ENCODE assay signal across 11 cellular contexts in the genomic region with DNA sequence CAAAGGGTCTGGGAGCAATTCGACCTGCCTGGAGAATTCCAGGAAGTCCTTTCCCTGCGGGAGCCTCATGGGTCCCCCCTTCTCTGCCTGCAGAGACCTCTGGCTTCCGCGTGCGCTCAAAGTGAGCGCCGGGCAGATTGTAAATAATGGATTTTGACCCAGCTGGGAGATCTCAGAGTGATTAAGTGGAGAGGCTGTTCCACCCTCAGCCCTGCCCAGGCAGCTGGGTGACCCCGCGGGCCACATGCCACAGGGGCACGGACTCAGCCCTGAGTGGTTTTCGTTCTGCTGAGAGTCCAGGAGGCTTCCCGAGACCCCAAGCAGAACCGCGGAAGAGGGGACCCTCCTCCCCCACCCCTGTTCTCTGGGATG. TPM values are rescaled to one million over a fixed set of nuclear protein-coding genes. Genes with fewer than 3 reads are reported as not detected.
A peak's percentile ranks its signal among the peaks of the same experiment; 100 is the strongest.
DNase-seq lines count a peak whose midpoint lies in the region; ATAC-seq and TF ChIP-seq lines count a peak whose summit lies in the region.
"Had no signal": no experiment of that assay in that cellular context is flagged by ENCODE, and none has a peak within 500 bp of the region (broad histone marks: within the 10 kb centered on the region; RNA-seq: fewer than 3 reads in every experiment).

No MANE protein-coding gene starts in this region.

- H3K56ac ChIP-seq in mesendoderm (ENCODE audit: low read length): peak overlapping the region; percentile 15

- no peaks in the 10 kb centered on the region for H3K9me3 Mint-ChIP-seq in activated T-cell treated with anti-CD3 and anti-CD28 coated beads, Interleukin-2, amount 50 U/mL, for 72 hours
- H3K9me3 Mint-ChIP-seq in chondrocyte (ENCODE audit: low read depth): no peaks in the 10 kb centered on the region
- H3K9me3 Mint-ChIP-seq in stimulated activated naive CD8-positive, alpha-beta T cell treated with anti-CD3 and anti-CD28 coated beads, Interleukin-15, amount 100 ng/mL, for 72 hours: no peaks in the 10 kb centered on the region

- peak overlapping the region; percentile 45 to 60 for H3K4me3 Mint-ChIP-seq in activated T-cell treated with anti-CD3 and anti-CD28 coated beads, Interleukin-2, amount 50 U/mL, for 72 hours
- no peak overlapping the region for H3K4me3 Mint-ChIP-seq in chondrocyte (ENCODE audit: unreplicated experiment)
- peak overlapping the region; percentile 44 to 48 for H3K4me3 Mint-ChIP-seq in stimulated activated naive CD8-positive, alpha-beta T cell treated with anti-CD3 and anti-CD28 coated beads, Interleukin-15, amount 100 ng/mL, for 72 hours

- no peaks in the 10 kb centered on the region for H3K36me3 ChIP-seq in mesendoderm (ENCODE audit: control insufficient read depth, insufficient read depth, low read length)
- H3K36me3 ChIP-seq in ascending aorta: no peaks in the 10 kb centered on the region
- H3K36me3 ChIP-seq: vagina had no signal

- no peak overlapping the region for H3K9ac ChIP-seq in mesendoderm (ENCODE audit: low read length)

- no peak overlapping the region for H3K4me2 ChIP-seq in mesendoderm (ENCODE audit: low read length)

- H3K4me1 ChIP-seq in mesendoderm (ENCODE audit: control insufficient read depth, low read depth, low read length): no peaks in the 10 kb centered on the region
- H3K4me1 ChIP-seq in ascending aorta: peaks cover 0 to 3% of the 10 kb centered on the region in 2 donors

- H3K9me3 ChIP-seq in ascending aorta: no peaks in the 10 kb centered on the region
- H3K9me3 ChIP-seq: vagina had no signal

- no peak overlapping the region for H3K27ac Mint-ChIP-seq in activated T-cell treated with anti-CD3 and anti-CD28 coated beads, Interleukin-2, amount 50 U/mL, for 72 hours
- H3K27ac Mint-ChIP-seq in chondrocyte (ENCODE audit: unreplicated experiment): no peak overlapping the region
- no peak overlapping the region for H3K27ac Mint-ChIP-seq in stimulated activated naive CD8-positive, alpha-beta T cell treated with anti-CD3 and anti-CD28 coated beads, Interleukin-15, amount 100 ng/mL, for 72 hours

- no peak for TF ChIP-seq CTCF in chondrocyte (IDR thresholded peaks at IDR 0.05)
- TF ChIP-seq CTCF in ascending aorta (IDR thresholded peaks at IDR 0.05): no peak

- no peak overlapping the region for H4K8ac ChIP-seq in mesendoderm (ENCODE audit: low read depth, low read length)

- no peaks in the 10 kb centered on the region for H3K79me2 ChIP-seq in mesendoderm (ENCODE audit: control insufficient read depth, insufficient read depth, low read length)

- H2BK15ac ChIP-seq in mesendoderm (replicated peaks; ENCODE audit: low read depth): no peak overlapping the region

- no peak for ATAC-seq in activated T-cell treated with anti-CD3 and anti-CD28 coated beads, Interleukin-2, amount 50 U/mL, for 72 hours (replicated peaks in 1 of 2)
- ATAC-seq in stimulated activated naive CD8-positive, alpha-beta T cell treated with anti-CD3 and anti-CD28 coated beads, Interleukin-15, amount 100 ng/mL, for 72 hours: no peak
- no peak for ATAC-seq in HG02852 (IDR thresholded peaks at IDR 0.05; ENCODE audit: unreplicated experiment)
- ATAC-seq: SK-N-SH treated with all-trans-retinoic acid at 6 μM for 48 hours had no signal

- no peak overlapping the region for H3K23ac ChIP-seq in mesendoderm (ENCODE audit: low read length)

- H3K18ac ChIP-seq in mesendoderm (ENCODE audit: low read length): no peak overlapping the region

- no peak overlapping the region for H3K4me3 ChIP-seq in mesendoderm (ENCODE audit: low read length)
- H3K4me3 ChIP-seq in ascending aorta: peak overlapping the region in 1 of 2 donors; percentile 50

- DNase-seq in activated T-cell treated with anti-CD3 and anti-CD28 coated beads, Interleukin-2, amount 50 U/mL, for 72 hours: no peak
- DNase-seq in activated T-cell treated with anti-CD3 and anti-CD28 coated beads for 4 hours: no peak
- DNase-seq in chondrocyte (ENCODE audit: low spot score): peak; percentile 64
- no peak for DNase-seq in mesendoderm
- no peak for DNase-seq in stimulated activated naive CD8-positive, alpha-beta T cell treated with anti-CD3 and anti-CD28 coated beads, Interleukin-15, amount 100 ng/mL, for 72 hours
- no peak for DNase-seq in COLO829 (ENCODE audit: low spot score)
- no peak for DNase-seq in ascending aorta (ENCODE audit: low spot score in 2 of 2)

- H3K4me1 Mint-ChIP-seq in activated T-cell treated with anti-CD3 and anti-CD28 coated beads, Interleukin-2, amount 50 U/mL, for 72 hours (ENCODE audit: low read depth): peaks cover 19% of the 10 kb centered on the region
- peaks cover 8% of the 10 kb centered on the region for H3K4me1 Mint-ChIP-seq in chondrocyte (ENCODE audit: low read depth)
- peaks cover 19% of the 10 kb centered on the region for H3K4me1 Mint-ChIP-seq in stimulated activated naive CD8-positive, alpha-beta T cell treated with anti-CD3 and anti-CD28 coated beads, Interleukin-15, amount 100 ng/mL, for 72 hours

- H2AK5ac ChIP-seq in mesendoderm (ENCODE audit: low read length): no peak overlapping the region

- H3K4ac ChIP-seq in mesendoderm (ENCODE audit: low read depth, low read length): no peak overlapping the region

- H3K36me3 Mint-ChIP-seq in activated T-cell treated with anti-CD3 and anti-CD28 coated beads, Interleukin-2, amount 50 U/mL, for 72 hours (ENCODE audit: insufficient read depth in 2 of 2): peaks cover 2% of the 10 kb centered on the region in 2 donors
- H3K36me3 Mint-ChIP-seq in chondrocyte (ENCODE audit: low read depth): peaks cover 3% of the 10 kb centered on the region

- H3K79me1 ChIP-seq in mesendoderm (ENCODE audit: low read length): no peaks in the 10 kb centered on the region

- no CpG with 5 or more reads among the region's 14 CpGs for WGBS in mesendoderm (ENCODE audit: extremely low coverage, insufficient coverage, low lambda C conversion rate)

- H3K27me3 Mint-ChIP-seq in activated T-cell treated with anti-CD3 and anti-CD28 coated beads, Interleukin-2, amount 50 U/mL, for 72 hours (ENCODE audit: low read depth): peaks cover 47% of the 10 kb centered on the region
- peaks cover 41% of the 10 kb centered on the region for H3K27me3 Mint-ChIP-seq in chondrocyte (ENCODE audit: low read depth)
- peaks cover 55% of the 10 kb centered on the region for H3K27me3 Mint-ChIP-seq in stimulated activated naive CD8-positive, alpha-beta T cell treated with anti-CD3 and anti-CD28 coated beads, Interleukin-15, amount 100 ng/mL, for 72 hours

- intact Hi-C loops in ascending aorta (cut with DNase I): no loop called here

- H3K27ac ChIP-seq in mesendoderm (ENCODE audit: low read depth, low read length) (no peak overlapping the region), ascending aorta (no peak overlapping the region)
- H3K27ac ChIP-seq: vagina had no signal

- H4K5ac ChIP-seq in mesendoderm (ENCODE audit: low read length): no peak overlapping the region

- no peak overlapping the region for H2BK5ac ChIP-seq in mesendoderm (ENCODE audit: low read length)

- H3K27me3 ChIP-seq in mesendoderm (ENCODE audit: insufficient read depth, low read length, poor library complexity): peaks cover 18% of the 10 kb centered on the region
- H3K27me3 ChIP-seq in ascending aorta: peaks cover 21% of the 10 kb centered on the region

- no peak overlapping the region for H2BK120ac ChIP-seq in mesendoderm (ENCODE audit: low read depth, low read length)

RNA-seq across cellular contexts. Expression of a gene that starts 1.2 kb away (rescaled TPM):
- not detected for total RNA-seq in activated T-cell treated with anti-CD3 and anti-CD28 coated beads, Interleukin-2, amount 50 U/mL, for 72 hours
- total RNA-seq in chondrocyte (not detected in 3 replicates), ascending aorta (not detected)
- polyA plus RNA-seq in mesendoderm (2013, experiment 1 of 2): 0.04 TPM
- polyA plus RNA-seq in mesendoderm (2013, experiment 2 of 2): not detected
- total RNA-seq: bronchial epithelial cell, vagina had no signal
